Comparison of ENCODE assay signal across 28 cellular contexts in the genomic region with DNA sequence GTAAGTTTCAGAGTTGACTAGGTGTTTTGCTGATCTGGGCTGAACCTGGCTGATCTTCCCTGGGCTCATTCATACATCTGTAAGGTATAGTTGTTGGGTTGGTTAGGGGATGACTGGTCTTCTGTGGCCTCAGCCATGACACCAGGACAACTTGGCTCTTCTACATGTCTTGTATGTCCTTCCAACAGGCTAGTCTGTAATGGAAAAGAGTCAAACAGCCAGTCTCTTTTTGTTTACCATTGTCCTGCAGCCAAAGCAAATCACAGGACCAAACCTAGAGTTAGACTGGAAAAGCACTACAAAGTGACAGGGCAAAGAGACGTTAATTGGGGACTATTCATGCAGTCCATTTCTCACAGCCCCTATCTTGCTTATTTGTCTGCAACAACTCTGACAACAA. TPM values are rescaled to one million over a fixed set of nuclear protein-coding genes. Genes with fewer than 3 reads are reported as not detected.
"Had no signal": no experiment of that assay in that cellular context is flagged by ENCODE, and none has a peak within 500 bp of the region (broad histone marks: within the 10 kb centered on the region; RNA-seq: fewer than 3 reads in every experiment).

No MANE protein-coding gene starts in this region.

- H3K36me3 ChIP-seq: uterus had no signal

- H3K27ac ChIP-seq: neural progenitor cell, pancreas, prostate gland, sigmoid colon, suprapubic skin, testis, tibial artery, transverse colon, upper lobe of right lung, uterus had no signal

- H3K4me3 Mint-ChIP-seq: naive B cell; naive thymus-derived CD8-positive, alpha-beta T cell; natural killer cell treated with Interleukin-12 subunit alpha and Interleukin-12 subunit beta and Interleukin-15 and Interleukin-18, amount 100 ng/mL, for 72 hours; neural progenitor cell; stimulated activated memory B cell treated with anti-CD40 and anti-IgM and Interleukin-4, amounts not matched to agents 10 μg/mL and 1 μg/mL and 100 μg/mL, for 72 hours; stimulated activated naive CD8-positive, alpha-beta T cell treated with anti-CD3 and anti-CD28 coated beads, Interleukin-15, amount 100 ng/mL, for 72 hours; type B pancreatic cell had no signal

- ATAC-seq: naive thymus-derived CD8-positive, alpha-beta T cell; natural killer cell treated with Interleukin-12 subunit alpha and Interleukin-12 subunit beta and Interleukin-15 and Interleukin-18, amount 100 ng/mL, for 72 hours; pancreas; right cardiac atrium; stimulated activated memory B cell treated with anti-CD40 and anti-IgM and Interleukin-4, amounts not matched to agents 10 μg/mL and 1 μg/mL and 100 μg/mL, for 72 hours; stimulated activated naive CD8-positive, alpha-beta T cell treated with anti-CD3 and anti-CD28 coated beads, Interleukin-15, amount 100 ng/mL, for 72 hours; stimulated activated naive CD8-positive, alpha-beta T cell treated with anti-CD3 and anti-CD28 coated beads, Interleukin-15, Interleukin-2, amounts not matched to agents 100 U/mL and 50 U/mL, for 24 hours; upper lobe of right lung had no signal

- DNase-seq: naive B cell; naive thymus-derived CD8-positive, alpha-beta T cell; occipital lobe; pancreas; retina; right cardiac atrium; sigmoid colon; small intestine; stimulated activated CD4-positive, alpha-beta T cell treated with anti-CD3 and anti-CD28 coated beads, Interleukin-15, amount 100 ng/mL, for 24 hours; stimulated activated CD4-positive, alpha-beta T cell treated with anti-CD3 and anti-CD28 coated beads, Interleukin-4, amount 100 ng/mL, for 1 hour; stimulated activated CD4-positive, alpha-beta T cell treated with anti-CD3 and anti-CD28 coated beads, Interleukin-4, amount 100 ng/mL, for 4 hours; stimulated activated CD8-positive, alpha-beta memory T cell treated with anti-CD3 and anti-CD28 coated beads, Interleukin-4, amount 100 ng/mL, for 48 hours; stimulated activated naive CD4-positive, alpha-beta T cell; stimulated activated naive CD8-positive, alpha-beta T cell treated with anti-CD3 and anti-CD28 coated beads, Interleukin-15, amount 100 ng/mL, for 72 hours; stimulated activated naive CD8-positive, alpha-beta T cell treated with anti-CD3 and anti-CD28 coated beads, Interleukin-15, Interleukin-2, amounts not matched to agents 100 U/mL and 50 U/mL, for 24 hours; substantia nigra; testis; tibial artery; transverse colon; upper lobe of right lung; uterus had no signal

- H3K27me3 Mint-ChIP-seq: stimulated activated naive CD8-positive, alpha-beta T cell treated with anti-CD3 and anti-CD28 coated beads, Interleukin-15, amount 100 ng/mL, for 72 hours; type B pancreatic cell had no signal

- H3K27me3 ChIP-seq: neural progenitor cell, pancreas, sigmoid colon, suprapubic skin, testis, tibial artery, transverse colon, upper lobe of right lung, uterus had no signal

- H3K4me1 Mint-ChIP-seq: naive B cell; naive thymus-derived CD8-positive, alpha-beta T cell; neural progenitor cell; stimulated activated memory B cell treated with anti-CD40 and anti-IgM and Interleukin-4, amounts not matched to agents 10 μg/mL and 1 μg/mL and 100 μg/mL, for 72 hours; stimulated activated naive CD8-positive, alpha-beta T cell treated with anti-CD3 and anti-CD28 coated beads, Interleukin-15, amount 100 ng/mL, for 72 hours had no signal

- H3K4me3 ChIP-seq: neural progenitor cell, pancreas, prostate gland, sigmoid colon, suprapubic skin, testis, tibial artery, transverse colon, upper lobe of right lung, uterus had no signal

- H3K9me3 Mint-ChIP-seq: natural killer cell treated with Interleukin-12 subunit alpha and Interleukin-12 subunit beta and Interleukin-15 and Interleukin-18, amount 100 ng/mL, for 72 hours; type B pancreatic cell had no signal

- H3K4me1 ChIP-seq: neural progenitor cell, pancreas, prostate gland, sigmoid colon, suprapubic skin, testis, tibial artery, transverse colon, upper lobe of right lung, uterus had no signal

- H3K9me3 ChIP-seq: pancreas, prostate gland, suprapubic skin, testis, tibial artery, upper lobe of right lung, uterus had no signal

- H3K36me3 Mint-ChIP-seq: stimulated activated memory B cell treated with anti-CD40 and anti-IgM and Interleukin-4, amounts not matched to agents 10 μg/mL and 1 μg/mL and 100 μg/mL, for 72 hours had no signal

- H3K27ac Mint-ChIP-seq: naive thymus-derived CD8-positive, alpha-beta T cell; natural killer cell treated with Interleukin-12 subunit alpha and Interleukin-12 subunit beta and Interleukin-15 and Interleukin-18, amount 100 ng/mL, for 72 hours; neural progenitor cell; stimulated activated memory B cell treated with anti-CD40 and anti-IgM and Interleukin-4, amounts not matched to agents 10 μg/mL and 1 μg/mL and 100 μg/mL, for 72 hours; stimulated activated naive CD8-positive, alpha-beta T cell treated with anti-CD3 and anti-CD28 coated beads, Interleukin-15, amount 100 ng/mL, for 72 hours; type B pancreatic cell had no signal

RNA-seq across cellular contexts. Expression of gene SERPING1, which starts 17.8 kb away (rescaled TPM):
- total RNA-seq: naive thymus-derived CD8-positive, alpha-beta T cell; natural killer cell treated with Interleukin-12 subunit alpha and Interleukin-12 subunit beta and Interleukin-15 and Interleukin-18, amount 100 ng/mL, for 72 hours; pulmonary artery endothelial cell had no signal

RNA-seq across cellular contexts. Expression of gene YPEL4, which starts 34.4 kb away (rescaled TPM):
- total RNA-seq: natural killer cell treated with Interleukin-12 subunit alpha and Interleukin-12 subunit beta and Interleukin-15 and Interleukin-18, amount 100 ng/mL, for 72 hours had no signal
